In the genomic region with DNA sequence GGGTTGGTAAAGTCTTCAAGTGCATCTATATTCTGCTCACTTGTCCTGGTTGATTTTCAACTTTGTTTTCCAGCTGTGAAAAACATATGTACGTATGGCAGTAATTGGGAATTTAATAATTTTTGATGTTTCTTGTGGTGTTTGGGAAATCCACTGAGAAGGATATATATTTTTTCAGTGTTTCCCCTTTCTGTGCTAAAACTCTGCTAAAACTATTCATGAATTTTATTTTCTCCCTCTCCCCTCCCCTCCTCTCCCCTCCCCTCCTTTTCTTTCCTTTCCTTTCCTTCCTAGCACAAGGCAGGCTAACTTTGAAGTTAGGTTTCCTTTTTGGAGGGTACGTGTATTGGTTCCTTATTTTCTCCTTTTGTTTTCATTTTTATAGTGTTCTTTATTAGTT, we compare ENCODE assay signal across 1 cellular context.
TF ChIP-seq lines count a peak whose summit lies in the region.

No MANE protein-coding gene starts in this region.

TF ChIP-seq in K562, 482 proteins besides CTCF, POLR2A, EP300 and RAD21:
- peak; percentile 53 for TF ChIP-seq HNRNPK (IDR thresholded peaks at IDR 0.05; ENCODE audit: low read depth, low read length, poor library complexity, severe bottlenecking)
- TF ChIP-seq PCBP2 (IDR thresholded peaks at IDR 0.05; ENCODE audit: low read depth, low read length, poor library complexity, severe bottlenecking): peak; percentile 46
- no peak for TF ChIP-seq ELF4 (CRISPR knock-in tag; IDR thresholded peaks at IDR 0.05)
TF ChIP-seq in K562: peak in this region for 2.
